1 cellular context compared by ENCODE assay signal in the genomic region with DNA sequence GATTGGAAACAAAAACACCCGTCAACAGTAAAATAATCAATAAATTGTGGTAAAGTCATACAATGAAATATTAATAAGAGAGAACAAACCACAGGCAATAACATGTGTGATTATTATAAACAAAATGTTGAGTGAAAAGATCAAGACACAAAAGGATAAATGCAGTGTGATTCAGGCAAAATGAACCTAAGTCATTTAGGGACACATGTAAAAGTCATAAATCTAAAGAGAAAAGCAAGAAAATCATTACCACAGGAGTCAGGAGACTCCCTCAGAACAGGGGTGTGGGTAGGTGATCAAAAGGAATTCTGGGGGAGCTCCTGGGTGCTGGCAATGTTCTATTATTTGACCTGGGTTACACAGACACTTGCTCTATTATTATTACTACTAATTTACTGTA.
TF ChIP-seq lines count a peak whose summit lies in the region.

No MANE protein-coding gene starts in this region.

TF ChIP-seq in IMR-90, 13 proteins besides CTCF, POLR2A, EP300 and RAD21:
- TF ChIP-seq FOS (IDR thresholded peaks at IDR 0.05; ENCODE audit: low read depth, low read length): no peak
- no peak for TF ChIP-seq BHLHE40 (IDR thresholded peaks at IDR 0.05; ENCODE audit: low read depth, low read length)
- no peak for TF ChIP-seq MXI1 (IDR thresholded peaks at IDR 0.05; ENCODE audit: borderline replicate concordance, low read depth, low read length)
- no peak for TF ChIP-seq NFE2L2 (IDR thresholded peaks at IDR 0.05; ENCODE audit: low read depth, low read length)
- TF ChIP-seq, protein P1, sequence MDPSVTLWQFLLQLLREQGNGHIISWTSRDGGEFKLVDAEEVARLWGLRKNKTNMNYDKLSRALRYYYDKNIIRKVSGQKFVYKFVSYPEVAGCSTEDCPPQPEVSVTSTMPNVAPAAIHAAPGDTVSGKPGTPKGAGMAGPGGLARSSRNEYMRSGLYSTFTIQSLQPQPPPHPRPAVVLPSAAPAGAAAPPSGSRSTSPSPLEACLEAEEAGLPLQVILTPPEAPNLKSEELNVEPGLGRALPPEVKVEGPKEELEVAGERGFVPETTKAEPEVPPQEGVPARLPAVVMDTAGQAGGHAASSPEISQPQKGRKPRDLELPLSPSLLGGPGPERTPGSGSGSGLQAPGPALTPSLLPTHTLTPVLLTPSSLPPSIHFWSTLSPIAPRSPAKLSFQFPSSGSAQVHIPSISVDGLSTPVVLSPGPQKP (IDR thresholded peaks at IDR 0.05; ENCODE audit: borderline replicate concordance, low read depth, low read length): no peak
- TF ChIP-seq, protein P2, sequence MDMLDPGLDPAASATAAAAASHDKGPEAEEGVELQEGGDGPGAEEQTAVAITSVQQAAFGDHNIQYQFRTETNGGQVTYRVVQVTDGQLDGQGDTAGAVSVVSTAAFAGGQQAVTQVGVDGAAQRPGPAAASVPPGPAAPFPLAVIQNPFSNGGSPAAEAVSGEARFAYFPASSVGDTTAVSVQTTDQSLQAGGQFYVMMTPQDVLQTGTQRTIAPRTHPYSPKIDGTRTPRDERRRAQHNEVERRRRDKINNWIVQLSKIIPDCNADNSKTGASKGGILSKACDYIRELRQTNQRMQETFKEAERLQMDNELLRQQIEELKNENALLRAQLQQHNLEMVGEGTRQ (IDR thresholded peaks at IDR 0.05; ENCODE audit: low read depth, low read length): no peak
- no peak for TF ChIP-seq MAFK (IDR thresholded peaks at IDR 0.05; ENCODE audit: low read depth, low read length)
- TF ChIP-seq CEBPB (IDR thresholded peaks at IDR 0.05; ENCODE audit: low read depth, low read length): no peak
- TF ChIP-seq RFX5 (IDR thresholded peaks at IDR 0.05; ENCODE audit: low read depth, low read length): no peak
- TF ChIP-seq SMC3 (IDR thresholded peaks at IDR 0.05; ENCODE audit: low read depth, low read length): no peak
- no peak for TF ChIP-seq RCOR1 (IDR thresholded peaks at IDR 0.05; ENCODE audit: insufficient replicate concordance, low read length)
- TF ChIP-seq MAZ (IDR thresholded peaks at IDR 0.05; ENCODE audit: borderline replicate concordance, low read depth, low read length): no peak
- TF ChIP-seq CHD1 (IDR thresholded peaks at IDR 0.05; ENCODE audit: low read depth, low read length): no peak
